ENCODE assay signal across 1 cellular context in the genomic region with DNA sequence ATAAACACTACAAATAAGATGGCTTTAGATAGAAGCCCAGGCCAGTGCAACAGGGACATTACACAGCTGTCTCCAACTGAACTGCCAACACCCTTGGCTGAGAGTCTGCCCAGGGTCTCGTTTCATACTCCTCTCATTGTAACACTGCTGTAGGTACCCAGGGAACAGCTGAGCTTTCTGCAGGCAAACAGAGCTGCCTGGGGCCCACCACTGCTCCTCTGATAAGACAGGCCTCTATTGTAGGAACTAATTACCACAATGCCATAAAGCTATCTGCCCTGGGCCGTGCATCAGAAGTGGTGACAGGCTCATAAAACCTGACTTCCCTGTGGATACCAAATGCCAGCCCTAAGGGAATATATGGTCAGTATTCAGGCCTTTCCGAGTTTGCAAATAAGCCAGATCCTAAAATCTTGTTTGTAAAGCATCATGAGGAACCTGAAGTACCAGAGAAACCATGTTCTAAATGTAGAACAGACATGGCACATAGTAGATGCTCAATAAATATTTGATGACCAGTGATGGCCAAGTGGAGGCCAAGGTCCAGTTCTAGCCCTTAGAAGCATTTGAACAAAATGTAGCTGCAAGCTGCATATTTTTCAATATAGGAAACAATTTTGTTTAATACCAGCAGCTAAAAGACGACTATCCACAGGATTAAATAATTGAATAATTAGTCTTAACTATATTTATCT.
A peak's percentile ranks its signal among the peaks of the same experiment; 100 is the strongest.
TF ChIP-seq lines count a peak whose summit lies in the region.

No MANE protein-coding gene starts in this region.

TF ChIP-seq in HEK293, 187 proteins besides CTCF, POLR2A, EP300 and RAD21 (continued from another document):
- TF ChIP-seq, protein P1, sequence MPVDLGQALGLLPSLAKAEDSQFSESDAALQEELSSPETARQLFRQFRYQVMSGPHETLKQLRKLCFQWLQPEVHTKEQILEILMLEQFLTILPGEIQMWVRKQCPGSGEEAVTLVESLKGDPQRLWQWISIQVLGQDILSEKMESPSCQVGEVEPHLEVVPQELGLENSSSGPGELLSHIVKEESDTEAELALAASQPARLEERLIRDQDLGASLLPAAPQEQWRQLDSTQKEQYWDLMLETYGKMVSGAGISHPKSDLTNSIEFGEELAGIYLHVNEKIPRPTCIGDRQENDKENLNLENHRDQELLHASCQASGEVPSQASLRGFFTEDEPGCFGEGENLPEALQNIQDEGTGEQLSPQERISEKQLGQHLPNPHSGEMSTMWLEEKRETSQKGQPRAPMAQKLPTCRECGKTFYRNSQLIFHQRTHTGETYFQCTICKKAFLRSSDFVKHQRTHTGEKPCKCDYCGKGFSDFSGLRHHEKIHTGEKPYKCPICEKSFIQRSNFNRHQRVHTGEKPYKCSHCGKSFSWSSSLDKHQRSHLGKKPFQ (tag by site-specific recombination; IDR thresholded peaks at IDR 0.05): peak; percentile 51; the same call in 1 of the 2 replicates
- TF ChIP-seq, protein P2, sequence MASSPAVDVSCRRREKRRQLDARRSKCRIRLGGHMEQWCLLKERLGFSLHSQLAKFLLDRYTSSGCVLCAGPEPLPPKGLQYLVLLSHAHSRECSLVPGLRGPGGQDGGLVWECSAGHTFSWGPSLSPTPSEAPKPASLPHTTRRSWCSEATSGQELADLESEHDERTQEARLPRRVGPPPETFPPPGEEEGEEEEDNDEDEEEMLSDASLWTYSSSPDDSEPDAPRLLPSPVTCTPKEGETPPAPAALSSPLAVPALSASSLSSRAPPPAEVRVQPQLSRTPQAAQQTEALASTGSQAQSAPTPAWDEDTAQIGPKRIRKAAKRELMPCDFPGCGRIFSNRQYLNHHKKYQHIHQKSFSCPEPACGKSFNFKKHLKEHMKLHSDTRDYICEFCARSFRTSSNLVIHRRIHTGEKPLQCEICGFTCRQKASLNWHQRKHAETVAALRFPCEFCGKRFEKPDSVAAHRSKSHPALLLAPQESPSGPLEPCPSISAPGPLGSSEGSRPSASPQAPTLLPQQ (tag by site-specific recombination; IDR thresholded peaks at IDR 0.05): peak; percentile 99
- TF ChIP-seq ZNF776 (tag by site-specific recombination; IDR thresholded peaks at IDR 0.05; ENCODE audit: borderline replicate concordance): no peak
- TF ChIP-seq ZNF274 (IDR thresholded peaks at IDR 0.05; ENCODE audit: low read length): no peak
- no peak for TF ChIP-seq ZNF274 (tag by site-specific recombination; IDR thresholded peaks at IDR 0.05; ENCODE audit: borderline replicate concordance)
- TF ChIP-seq, protein P3, sequence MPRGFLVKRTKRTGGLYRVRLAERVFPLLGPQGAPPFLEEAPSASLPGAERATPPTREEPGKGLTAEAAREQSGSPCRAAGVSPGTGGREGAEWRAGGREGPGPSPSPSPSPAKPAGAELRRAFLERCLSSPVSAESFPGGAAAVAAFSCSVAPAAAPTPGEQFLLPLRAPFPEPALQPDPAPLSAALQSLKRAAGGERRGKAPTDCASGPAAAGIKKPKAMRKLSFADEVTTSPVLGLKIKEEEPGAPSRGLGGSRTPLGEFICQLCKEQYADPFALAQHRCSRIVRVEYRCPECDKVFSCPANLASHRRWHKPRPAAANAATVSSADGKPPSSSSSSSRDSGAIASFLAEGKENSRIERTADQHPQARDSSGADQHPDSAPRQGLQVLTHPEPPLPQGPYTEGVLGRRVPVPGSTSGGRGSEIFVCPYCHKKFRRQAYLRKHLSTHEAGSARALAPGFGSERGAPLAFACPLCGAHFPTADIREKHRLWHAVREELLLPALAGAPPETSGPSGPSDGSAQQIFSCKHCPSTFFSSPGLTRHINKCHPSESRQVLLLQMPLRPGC (tag by site-specific recombination; IDR thresholded peaks at IDR 0.05): no peak
- no peak for TF ChIP-seq ZNF521 (tag by site-specific recombination; IDR thresholded peaks at IDR 0.05)
- TF ChIP-seq GLIS1 (tag by site-specific recombination; IDR thresholded peaks at IDR 0.05): peak; percentile 58
- 0 out of 2 replicates have a peak, but pooled peaks have one; percentile 12 for TF ChIP-seq ZNF174 (tag by site-specific recombination; IDR thresholded peaks at IDR 0.05)
- TF ChIP-seq HOXD13 (CRISPR knock-in tag; IDR thresholded peaks at IDR 0.05; ENCODE audit: borderline replicate concordance): no peak
- TF ChIP-seq, protein P4, sequence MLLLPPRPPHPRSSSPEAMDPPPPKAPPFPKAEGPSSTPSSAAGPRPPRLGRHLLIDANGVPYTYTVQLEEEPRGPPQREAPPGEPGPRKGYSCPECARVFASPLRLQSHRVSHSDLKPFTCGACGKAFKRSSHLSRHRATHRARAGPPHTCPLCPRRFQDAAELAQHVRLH (tag by site-specific recombination; IDR thresholded peaks at IDR 0.05): peak; percentile 72; the same call in 1 of the 2 replicates
- no peak for TF ChIP-seq HOXA7 (CRISPR knock-in tag; IDR thresholded peaks at IDR 0.05; ENCODE audit: borderline replicate concordance)
- TF ChIP-seq ZNF221 (tag by site-specific recombination; IDR thresholded peaks at IDR 0.05; ENCODE audit: borderline replicate concordance): no peak
- TF ChIP-seq KLF16 (tag by site-specific recombination; IDR thresholded peaks at IDR 0.05): 0 out of 2 replicates have a peak, but pooled peaks have one; percentile 35
- TF ChIP-seq ZBTB8A (tag by site-specific recombination; IDR thresholded peaks at IDR 0.05): peak; percentile 54
- TF ChIP-seq ZNF48 (tag by site-specific recombination; IDR thresholded peaks at IDR 0.05): no peak
- TF ChIP-seq ZNF138 (tag by site-specific recombination; IDR thresholded peaks at IDR 0.05; ENCODE audit: borderline replicate concordance): no peak
- peak; percentile 90 for TF ChIP-seq ZBTB20 (tag by site-specific recombination; IDR thresholded peaks at IDR 0.05)
- peak; percentile 44; the same call in 1 of the 2 replicates for TF ChIP-seq ZNF596 (tag by site-specific recombination; IDR thresholded peaks at IDR 0.05)
- TF ChIP-seq ZNF843 (tag by site-specific recombination; IDR thresholded peaks at IDR 0.05): peak; percentile 96
- peak; percentile 96 for TF ChIP-seq FEZF1 (tag by site-specific recombination; IDR thresholded peaks at IDR 0.05)
- TF ChIP-seq, protein P5, sequence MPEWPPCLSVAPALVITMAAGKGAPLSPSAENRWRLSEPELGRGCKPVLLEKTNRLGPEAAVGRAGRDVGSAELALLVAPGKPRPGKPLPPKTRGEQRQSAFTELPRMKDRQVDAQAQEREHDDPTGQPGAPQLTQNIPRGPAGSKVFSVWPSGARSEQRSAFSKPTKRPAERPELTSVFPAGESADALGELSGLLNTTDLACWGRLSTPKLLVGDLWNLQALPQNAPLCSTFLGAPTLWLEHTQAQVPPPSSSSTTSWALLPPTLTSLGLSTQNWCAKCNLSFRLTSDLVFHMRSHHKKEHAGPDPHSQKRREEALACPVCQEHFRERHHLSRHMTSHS (tag by site-specific recombination; IDR thresholded peaks at IDR 0.05): peak; percentile 86
- no peak for TF ChIP-seq ZNF76 (tag by site-specific recombination; IDR thresholded peaks at IDR 0.05; ENCODE audit: borderline replicate concordance, low read depth)
- peak; percentile 52; the same call in 1 of the 2 replicates for TF ChIP-seq TCF7L2 (IDR thresholded peaks at IDR 0.05; ENCODE audit: borderline replicate concordance, low read depth, low read length)
- TF ChIP-seq ZSCAN30 (tag by site-specific recombination; IDR thresholded peaks at IDR 0.05): peak; percentile 96
- TF ChIP-seq ZBTB48 (tag by site-specific recombination; IDR thresholded peaks at IDR 0.05): peak; percentile 84
- peak; percentile 90 for TF ChIP-seq OSR2 (tag by site-specific recombination; IDR thresholded peaks at IDR 0.05)
- no peak for TF ChIP-seq ZNF768 (tag by site-specific recombination; IDR thresholded peaks at IDR 0.05)
- peak; percentile 77; the same call in 1 of the 2 replicates for TF ChIP-seq TRIM28 (IDR thresholded peaks at IDR 0.05; ENCODE audit: borderline replicate concordance, low read length)
- peak; percentile 47; the same call in 1 of the 2 replicates for TF ChIP-seq GLI2 (tag by site-specific recombination; IDR thresholded peaks at IDR 0.05; ENCODE audit: borderline replicate concordance, low read depth)
- TF ChIP-seq ZNF558 (tag by site-specific recombination; IDR thresholded peaks at IDR 0.05): no peak
- TF ChIP-seq ZBTB1 (tag by site-specific recombination; IDR thresholded peaks at IDR 0.05): no peak
- TF ChIP-seq GLIS2 (tag by site-specific recombination; IDR thresholded peaks at IDR 0.05): peak; percentile 29; the same call in 1 of the 2 replicates
- TF ChIP-seq, protein P6, sequence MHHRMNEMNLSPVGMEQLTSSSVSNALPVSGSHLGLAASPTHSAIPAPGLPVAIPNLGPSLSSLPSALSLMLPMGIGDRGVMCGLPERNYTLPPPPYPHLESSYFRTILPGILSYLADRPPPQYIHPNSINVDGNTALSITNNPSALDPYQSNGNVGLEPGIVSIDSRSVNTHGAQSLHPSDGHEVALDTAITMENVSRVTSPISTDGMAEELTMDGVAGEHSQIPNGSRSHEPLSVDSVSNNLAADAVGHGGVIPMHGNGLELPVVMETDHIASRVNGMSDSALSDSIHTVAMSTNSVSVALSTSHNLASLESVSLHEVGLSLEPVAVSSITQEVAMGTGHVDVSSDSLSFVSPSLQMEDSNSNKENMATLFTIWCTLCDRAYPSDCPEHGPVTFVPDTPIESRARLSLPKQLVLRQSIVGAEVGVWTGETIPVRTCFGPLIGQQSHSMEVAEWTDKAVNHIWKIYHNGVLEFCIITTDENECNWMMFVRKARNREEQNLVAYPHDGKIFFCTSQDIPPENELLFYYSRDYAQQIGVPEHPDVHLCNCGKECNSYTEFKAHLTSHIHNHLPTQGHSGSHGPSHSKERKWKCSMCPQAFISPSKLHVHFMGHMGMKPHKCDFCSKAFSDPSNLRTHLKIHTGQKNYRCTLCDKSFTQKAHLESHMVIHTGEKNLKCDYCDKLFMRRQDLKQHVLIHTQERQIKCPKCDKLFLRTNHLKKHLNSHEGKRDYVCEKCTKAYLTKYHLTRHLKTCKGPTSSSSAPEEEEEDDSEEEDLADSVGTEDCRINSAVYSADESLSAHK (tag by site-specific recombination; IDR thresholded peaks at IDR 0.05): peak; percentile 82
- TF ChIP-seq ZNF510 (tag by site-specific recombination; IDR thresholded peaks at IDR 0.05; ENCODE audit: insufficient replicate concordance): no peak
- TF ChIP-seq ZNF184 (tag by site-specific recombination; IDR thresholded peaks at IDR 0.05): no peak
- no peak for TF ChIP-seq YY2 (tag by site-specific recombination; IDR thresholded peaks at IDR 0.05)
- TF ChIP-seq, protein P7, sequence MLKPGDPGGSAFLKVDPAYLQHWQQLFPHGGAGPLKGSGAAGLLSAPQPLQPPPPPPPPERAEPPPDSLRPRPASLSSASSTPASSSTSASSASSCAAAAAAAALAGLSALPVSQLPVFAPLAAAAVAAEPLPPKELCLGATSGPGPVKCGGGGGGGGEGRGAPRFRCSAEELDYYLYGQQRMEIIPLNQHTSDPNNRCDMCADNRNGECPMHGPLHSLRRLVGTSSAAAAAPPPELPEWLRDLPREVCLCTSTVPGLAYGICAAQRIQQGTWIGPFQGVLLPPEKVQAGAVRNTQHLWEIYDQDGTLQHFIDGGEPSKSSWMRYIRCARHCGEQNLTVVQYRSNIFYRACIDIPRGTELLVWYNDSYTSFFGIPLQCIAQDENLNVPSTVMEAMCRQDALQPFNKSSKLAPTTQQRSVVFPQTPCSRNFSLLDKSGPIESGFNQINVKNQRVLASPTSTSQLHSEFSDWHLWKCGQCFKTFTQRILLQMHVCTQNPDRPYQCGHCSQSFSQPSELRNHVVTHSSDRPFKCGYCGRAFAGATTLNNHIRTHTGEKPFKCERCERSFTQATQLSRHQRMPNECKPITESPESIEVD (tag by site-specific recombination; IDR thresholded peaks at IDR 0.05): peak; percentile 61
- TF ChIP-seq, protein P8, sequence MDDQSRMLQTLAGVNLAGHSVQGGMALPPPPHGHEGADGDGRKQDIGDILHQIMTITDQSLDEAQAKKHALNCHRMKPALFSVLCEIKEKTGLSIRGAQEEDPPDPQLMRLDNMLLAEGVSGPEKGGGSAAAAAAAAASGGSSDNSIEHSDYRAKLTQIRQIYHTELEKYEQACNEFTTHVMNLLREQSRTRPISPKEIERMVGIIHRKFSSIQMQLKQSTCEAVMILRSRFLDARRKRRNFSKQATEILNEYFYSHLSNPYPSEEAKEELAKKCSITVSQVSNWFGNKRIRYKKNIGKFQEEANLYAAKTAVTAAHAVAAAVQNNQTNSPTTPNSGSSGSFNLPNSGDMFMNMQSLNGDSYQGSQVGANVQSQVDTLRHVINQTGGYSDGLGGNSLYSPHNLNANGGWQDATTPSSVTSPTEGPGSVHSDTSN (CRISPR knock-in tag; IDR thresholded peaks at IDR 0.05): no peak
- no peak for TF ChIP-seq ZNF157 (tag by site-specific recombination; IDR thresholded peaks at IDR 0.05)
- no peak for TF ChIP-seq SP3 (tag by site-specific recombination; IDR thresholded peaks at IDR 0.05)
- TF ChIP-seq, protein P9, sequence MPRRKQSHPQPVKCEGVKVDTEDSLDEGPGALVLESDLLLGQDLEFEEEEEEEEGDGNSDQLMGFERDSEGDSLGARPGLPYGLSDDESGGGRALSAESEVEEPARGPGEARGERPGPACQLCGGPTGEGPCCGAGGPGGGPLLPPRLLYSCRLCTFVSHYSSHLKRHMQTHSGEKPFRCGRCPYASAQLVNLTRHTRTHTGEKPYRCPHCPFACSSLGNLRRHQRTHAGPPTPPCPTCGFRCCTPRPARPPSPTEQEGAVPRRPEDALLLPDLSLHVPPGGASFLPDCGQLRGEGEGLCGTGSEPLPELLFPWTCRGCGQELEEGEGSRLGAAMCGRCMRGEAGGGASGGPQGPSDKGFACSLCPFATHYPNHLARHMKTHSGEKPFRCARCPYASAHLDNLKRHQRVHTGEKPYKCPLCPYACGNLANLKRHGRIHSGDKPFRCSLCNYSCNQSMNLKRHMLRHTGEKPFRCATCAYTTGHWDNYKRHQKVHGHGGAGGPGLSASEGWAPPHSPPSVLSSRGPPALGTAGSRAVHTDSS (tag by site-specific recombination; IDR thresholded peaks at IDR 0.05): peak; percentile 38; the same call in 1 of the 2 replicates
- TF ChIP-seq ZNF132 (tag by site-specific recombination; IDR thresholded peaks at IDR 0.05; ENCODE audit: borderline replicate concordance): no peak
TF ChIP-seq in HEK293: peak in this region for 40.
